In genomic region chr2:26523750-26524149, GRCh38 we compare ENCODE assay signal across 33 cellular contexts. TPM values are rescaled to one million over a fixed set of nuclear protein-coding genes. Genes with fewer than 3 reads are reported as not detected.
"Had no signal": no experiment of that assay in that cellular context is flagged by ENCODE, and none has a peak within 500 bp of the region (broad histone marks: within the 10 kb centered on the region; RNA-seq: fewer than 3 reads in every experiment).

No MANE protein-coding gene starts in this region.

- H3K27me3 ChIP-seq: ascending aorta, Peyer's patch had no signal

- H3K9me3 Mint-ChIP-seq: activated CD4-positive, alpha-beta memory T cell treated with anti-CD3 and anti-CD28 coated beads, Interleukin-2, amount 10 ng/mL, durations not matched to agents 7 days and 5 days; activated naive CD4-positive, alpha-beta T cell treated with anti-CD3 and anti-CD28 coated beads, Interleukin-2, amount 50 U/mL, for 24 hours; activated naive CD8-positive, alpha-beta T cell treated with anti-CD3 and anti-CD28 coated beads, Interleukin-2, amount 10 ng/mL, durations not matched to agents 7 days and 5 days; activated T-helper 2 cell treated with anti-CD3 and anti-CD28 coated beads, Interferon-gamma antibody, Interleukin-2, Interleukin-4, amounts not matched to agents 10 μg/mL and 5 μg/mL and 100 μg/mL, durations not matched to agents 14 hours and 24 hours and 36 hours; IgD-negative memory B cell; T-cell had no signal

- H3K9me3 ChIP-seq: ascending aorta, Peyer's patch had no signal

- H3K27me3 Mint-ChIP-seq: activated naive CD4-positive, alpha-beta T cell treated with anti-CD3 and anti-CD28 coated beads, Interleukin-2, amount 50 U/mL, for 24 hours had no signal

- H3K27ac ChIP-seq: ascending aorta, cardiac muscle cell, Peyer's patch had no signal

- H3K36me3 ChIP-seq: ascending aorta, cardiac muscle cell, Peyer's patch, WERI-Rb-1 had no signal

- H3K4me1 ChIP-seq: ascending aorta, Peyer's patch had no signal

- H3K36me3 Mint-ChIP-seq: activated CD8-positive, alpha-beta memory T cell treated with anti-CD3 and anti-CD28 coated beads, Interleukin-2, amount 10 ng/mL, durations not matched to agents 7 days and 5 days; activated naive CD4-positive, alpha-beta T cell treated with anti-CD3 and anti-CD28 coated beads, Interleukin-2, amount 50 U/mL, for 24 hours; activated naive CD8-positive, alpha-beta T cell treated with anti-CD3 and anti-CD28 coated beads, Interleukin-2, amount 10 ng/mL, durations not matched to agents 7 days and 5 days; IgD-negative memory B cell; T-cell had no signal

- H3K4me1 Mint-ChIP-seq: IgD-negative memory B cell had no signal

- DNase-seq: activated CD4-positive, alpha-beta memory T cell treated with anti-CD3 and anti-CD28 coated beads, Interleukin-2, amount 10 ng/mL, durations not matched to agents 7 days and 5 days; activated CD4-positive, alpha-beta T cell treated with anti-CD3 and anti-CD28 coated beads for 1 hour; activated CD4-positive, alpha-beta T cell treated with anti-CD3 and anti-CD28 coated beads for 48 hours; activated CD4-positive, CD25-positive, alpha-beta regulatory T cell; activated CD8-positive, alpha-beta memory T cell treated with anti-CD3 and anti-CD28 coated beads for 24 hours; activated CD8-positive, alpha-beta memory T cell treated with anti-CD3 and anti-CD28 coated beads, Interleukin-2, amount 10 ng/mL, durations not matched to agents 7 days and 5 days; activated CD8-positive, alpha-beta memory T cell treated with anti-CD3 and anti-CD28 coated beads, Interleukin-2, amount 50 U/mL, for 48 hours; activated naive CD8-positive, alpha-beta T cell treated with anti-CD3 and anti-CD28 coated beads, Interleukin-2, amount 10 ng/mL, durations not matched to agents 7 days and 5 days; amygdala; Karpas-422; KBM-7; NCI-H1105; NCI-H1417 treated with DMSO at 0.1 percent for 48 hours; NCI-H1694; NCI-H1930; NCI-H345; NCI-H524 treated with DMSO at 0.1 percent for 48 hours; PC-3; RPMI8226; SIG-M5; T-cell; T-helper 17 cell; T-helper 9 cell; WERI-Rb-1 had no signal

- H3K27ac Mint-ChIP-seq: activated CD4-positive, alpha-beta memory T cell treated with anti-CD3 and anti-CD28 coated beads, Interleukin-2, amount 10 ng/mL, durations not matched to agents 7 days and 5 days; activated CD8-positive, alpha-beta memory T cell treated with anti-CD3 and anti-CD28 coated beads, Interleukin-2, amount 10 ng/mL, durations not matched to agents 7 days and 5 days; activated naive CD4-positive, alpha-beta T cell treated with anti-CD3 and anti-CD28 coated beads, Interleukin-2, amount 50 U/mL, for 24 hours; activated naive CD8-positive, alpha-beta T cell treated with anti-CD3 and anti-CD28 coated beads, Interleukin-2, amount 10 ng/mL, durations not matched to agents 7 days and 5 days; activated T-helper 2 cell treated with anti-CD3 and anti-CD28 coated beads, Interferon-gamma antibody, Interleukin-2, Interleukin-4, amounts not matched to agents 10 μg/mL and 5 μg/mL and 100 μg/mL, durations not matched to agents 14 hours and 24 hours and 36 hours; T-cell; T-helper 17 cell had no signal

- H3K4me3 ChIP-seq: ascending aorta, cardiac muscle cell, Peyer's patch had no signal

- H3K4me3 Mint-ChIP-seq: activated CD4-positive, alpha-beta memory T cell treated with anti-CD3 and anti-CD28 coated beads, Interleukin-2, amount 10 ng/mL, durations not matched to agents 7 days and 5 days; activated CD8-positive, alpha-beta memory T cell treated with anti-CD3 and anti-CD28 coated beads, Interleukin-2, amount 10 ng/mL, durations not matched to agents 7 days and 5 days; activated naive CD4-positive, alpha-beta T cell treated with anti-CD3 and anti-CD28 coated beads, Interleukin-2, amount 50 U/mL, for 24 hours; activated naive CD8-positive, alpha-beta T cell treated with anti-CD3 and anti-CD28 coated beads, Interleukin-2, amount 10 ng/mL, durations not matched to agents 7 days and 5 days; IgD-negative memory B cell; T-cell; T-helper 17 cell had no signal

RNA-seq across cellular contexts. Expression of gene OTOF, which starts 45.8 kb away (rescaled TPM):
- total RNA-seq: ascending aorta, cardiac muscle cell, MCF 10A, NCI-H460, PC-3, SK-MEL-5 had no signal
- polyA plus RNA-seq: cardiac muscle cell, IgD-negative memory B cell had no signal
